In genomic region chr6:14118091-14118439, GRCh38 we compare ENCODE assay signal across 8 cellular contexts. TPM values are rescaled to one million over a fixed set of nuclear protein-coding genes. Genes with fewer than 3 reads are reported as not detected.
DNase-seq lines count a peak whose midpoint lies in the region; TF ChIP-seq lines count a peak whose summit lies in the region.

No MANE protein-coding gene starts in this region.

- H3K9me3 Mint-ChIP-seq in endodermal cell (no peaks in the 10 kb centered on the region), osteocyte (ENCODE audit: unreplicated experiment) (no peaks in the 10 kb centered on the region)

- H3K4me3 Mint-ChIP-seq in endodermal cell = peak overlapping the region; percentile 84
- peak overlapping the region; percentile 86 for H3K4me3 Mint-ChIP-seq in osteocyte (ENCODE audit: unreplicated experiment)

- H3K9me3 ChIP-seq in Karpas-422 (ENCODE audit: low read length) (no peaks in the 10 kb centered on the region), endodermal cell (ENCODE audit: control insufficient read depth, low read length) (no peaks in the 10 kb centered on the region)

- H3K79me2 ChIP-seq in Karpas-422 (ENCODE audit: low read length) = no peaks in the 10 kb centered on the region

- H4K20me1 ChIP-seq in Karpas-422 (ENCODE audit: insufficient read depth, low read depth, low read length) = no peaks in the 10 kb centered on the region

- peak overlapping the region; percentile 89 for H3K4me3 ChIP-seq in GM12864 (ENCODE audit: low read depth, low read length)
- peak overlapping the region; percentile 80 for H3K4me3 ChIP-seq in Karpas-422 (ENCODE audit: low read length)
- H3K4me3 ChIP-seq in endodermal cell (ENCODE audit: low read length) = peak overlapping the region; percentile 70

- WGBS in endodermal cell (ENCODE audit: insufficient coverage in 1 of 2, insufficient read length in 1 of 2), 2 experiments = 0 to 15% methylated on average over 1 to 10 of the region's 10 CpGs

- H3K27ac ChIP-seq in Karpas-422 (ENCODE audit: low read length) (no peak overlapping the region), endodermal cell (ENCODE audit: low read depth, low read length) (no peak overlapping the region)

- H3K4me1 Mint-ChIP-seq in endodermal cell = peaks cover 6% of the 10 kb centered on the region
- H3K4me1 Mint-ChIP-seq in osteocyte (ENCODE audit: unreplicated experiment) = peaks cover 11% of the 10 kb centered on the region

- H3K27me3 Mint-ChIP-seq in endodermal cell (ENCODE audit: insufficient read depth) = peaks cover 39% of the 10 kb centered on the region
- peaks cover 9% of the 10 kb centered on the region for H3K27me3 Mint-ChIP-seq in osteocyte (ENCODE audit: unreplicated experiment)

- TF ChIP-seq CTCF in GM12864 (IDR thresholded peaks at IDR 0.05; ENCODE audit: low read depth, low read length, missing control alignments) (no peak), endodermal cell (conservative IDR thresholded peaks at IDR 0.05) (no peak), osteocyte (IDR thresholded peaks at IDR 0.05) (no peak)

- no peaks in the 10 kb centered on the region for H3K27me3 ChIP-seq in Karpas-422 (ENCODE audit: low read length)
- H3K27me3 ChIP-seq in endodermal cell (ENCODE audit: control insufficient read depth, insufficient read depth, low read length, poor library complexity, severe bottlenecking) = peaks cover 15% of the 10 kb centered on the region

- H3K4me2 ChIP-seq in Karpas-422 (ENCODE audit: low read depth, low read length, poor library complexity, severe bottlenecking) = peak overlapping the region; percentile 77

- H3K36me3 Mint-ChIP-seq in endodermal cell (ENCODE audit: low read depth) (no peaks in the 10 kb centered on the region), osteocyte (ENCODE audit: unreplicated experiment) (no peaks in the 10 kb centered on the region)

- H3K36me3 ChIP-seq in Karpas-422 (ENCODE audit: insufficient read depth, low read length) = no peaks in the 10 kb centered on the region
- no peaks in the 10 kb centered on the region for H3K36me3 ChIP-seq in endodermal cell (ENCODE audit: control insufficient read depth, insufficient read depth, low read length)

- peak overlapping the region; percentile 71; the same call in 1 of the 2 replicates for H2AFZ ChIP-seq in Karpas-422 (ENCODE audit: low read length)

- no peaks in the 10 kb centered on the region for H3K9me2 ChIP-seq in Karpas-422 (replicated peaks; ENCODE audit: insufficient read depth, low read length)

- H3K27ac Mint-ChIP-seq in endodermal cell (peak overlapping the region; percentile 53), osteocyte (ENCODE audit: unreplicated experiment) (no peak overlapping the region)

- peaks cover 25% of the 10 kb centered on the region for H3K4me1 ChIP-seq in Karpas-422 (ENCODE audit: low read length)
- no peaks in the 10 kb centered on the region for H3K4me1 ChIP-seq in endodermal cell (ENCODE audit: control insufficient read depth, insufficient read depth, low read length)

- DNase-seq in GM12864 (ENCODE audit: low read depth) (no peak), Karpas-422 (no peak), endodermal cell (no peak), osteocyte (ENCODE audit: extremely low spot score, unreplicated experiment) (no peak), DMS79 treated with DMSO at 0.1 percent for 48 hours (lab: John Stamatoyannopoulos, UW) (no peak), islet precursor cell (no peak), NCI-H1105 treated with DMSO at 0.1 percent for 48 hours (lab: John Stamatoyannopoulos, UW) (no peak), globus pallidus (ENCODE audit: low spot score) (no peak)

- peak overlapping the region; percentile 73 for H3K9ac ChIP-seq in Karpas-422 (ENCODE audit: low read length)
- H3K9ac ChIP-seq in endodermal cell (ENCODE audit: extremely low read depth, low read length, poor library complexity, severe bottlenecking) = no peak overlapping the region

RNA-seq across cellular contexts. Expression of gene CD83, which starts 0.5 kb away (rescaled TPM):
- total RNA-seq in Karpas-422 (2014; rRNA removed; shearing (Covaris generic); ENCODE audit: low replicate concordance) = 1.9 and 3.9 TPM in 2 replicates
- total RNA-seq in endodermal cell (1 to 10 TPM; 2.8 to 7.0 TPM), osteocyte (1.4 and 1.6 TPM in 2 replicates)
- 7.9 TPM for polyA plus RNA-seq in endodermal cell (2013, experiment 1 of 2)
- polyA plus RNA-seq in endodermal cell (2013, experiment 2 of 2) = 7.2 TPM
